ENCODE assay signal across 26 cellular contexts in the genomic region with DNA sequence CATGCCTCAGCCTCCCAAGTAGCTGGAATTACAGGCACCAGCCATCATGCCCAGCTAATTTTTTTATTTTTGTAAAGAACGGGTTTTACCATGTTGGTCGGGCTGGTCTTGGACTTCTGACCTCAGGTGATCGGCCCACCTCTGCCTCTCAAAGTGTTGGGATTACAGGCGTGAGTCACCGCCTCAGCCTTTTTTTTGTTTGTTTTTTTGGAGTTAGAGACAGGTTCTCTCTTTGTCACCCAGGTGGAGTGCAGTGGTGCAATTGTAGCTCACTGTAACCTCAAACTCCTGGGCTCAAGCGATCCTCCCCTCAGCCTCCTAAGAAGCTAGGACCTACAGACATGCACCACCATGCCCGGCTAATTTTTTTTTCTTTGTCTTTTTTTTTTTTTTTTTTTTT. TPM values are rescaled to one million over a fixed set of nuclear protein-coding genes. Genes with fewer than 3 reads are reported as not detected.
DNase-seq lines count a peak whose midpoint lies in the region; ATAC-seq and TF ChIP-seq lines count a peak whose summit lies in the region.
"Had no signal": no experiment of that assay in that cellular context is flagged by ENCODE, and none has a peak within 500 bp of the region (broad histone marks: within the 10 kb centered on the region; RNA-seq: fewer than 3 reads in every experiment).

No MANE protein-coding gene starts in this region.

- no peak for TF ChIP-seq CTCF in Calu3 (IDR thresholded peaks at IDR 0.05; ENCODE audit: unreplicated experiment)
- no peak for TF ChIP-seq CTCF in HEK293 (tag by site-specific recombination; IDR thresholded peaks at IDR 0.05)
- no peak for TF ChIP-seq CTCF in mammary epithelial cell (conservative IDR thresholded peaks at IDR 0.05 in 1 of 2, IDR thresholded peaks at IDR 0.05 in 1 of 2; ENCODE audit: extremely low read depth in 1 of 2, insufficient read depth in 1 of 2, low read depth in 1 of 2, low read length in 2 of 2)
- no peak for TF ChIP-seq CTCF in hepatocyte (IDR thresholded peaks at IDR 0.05; ENCODE audit: poor library complexity)
- no peak for TF ChIP-seq CTCF in osteoblast (IDR thresholded peaks at IDR 0.05; ENCODE audit: extremely low read depth, low read depth, low read length)
- no peak for TF ChIP-seq CTCF in HFFc6 (IDR thresholded peaks at IDR 0.05)

- ATAC-seq in HG03108 (IDR thresholded peaks at IDR 0.05; ENCODE audit: unreplicated experiment), result no peak
- ATAC-seq: CD8-positive, alpha-beta T cell; GM12878; Right ventricle myocardium inferior had no signal

- no peaks in the 10 kb centered on the region for H3K4me1 Mint-ChIP-seq in Calu3 (ENCODE audit: low read depth, unreplicated experiment)
- no peaks in the 10 kb centered on the region for H3K4me1 Mint-ChIP-seq in HFFc6 (ENCODE audit: low read depth)

- H3K9me3 Mint-ChIP-seq in Calu3 (ENCODE audit: low read depth, unreplicated experiment), result no peaks in the 10 kb centered on the region
- no peaks in the 10 kb centered on the region for H3K9me3 Mint-ChIP-seq in HFFc6
- H3K9me3 Mint-ChIP-seq: CD8-positive, alpha-beta T cell; H9; T-helper 1 cell treated with Interleukin-12 subunit alpha and Interleukin-12 subunit beta and Interleukin-4 antibody, amounts not matched to agents 30 μg/mL and 1 μg/mL, for 36 hours had no signal

- H3K36me3 Mint-ChIP-seq in Calu3 (ENCODE audit: insufficient read depth, unreplicated experiment) (no peaks in the 10 kb centered on the region), HFFc6 (ENCODE audit: low read depth) (no peaks in the 10 kb centered on the region)
- H3K36me3 Mint-ChIP-seq: CD8-positive, alpha-beta T cell had no signal

- no peaks in the 10 kb centered on the region for H3K9me2 ChIP-seq in hepatocyte (replicated peaks; ENCODE audit: insufficient read depth)

- intact Hi-C loops in Calu3 (cut with micrococcal nuclease; ENCODE audit: unreplicated experiment), result no loop called here
- intact Hi-C loops in mammary epithelial cell (cut with micrococcal nuclease), result no loop called here

- H3K4me2 ChIP-seq in mammary epithelial cell (ENCODE audit: insufficient read depth, low read depth, low read length) (no peak overlapping the region), hepatocyte (peak overlapping the region; percentile 43), osteoblast (ENCODE audit: insufficient read depth, low read length) (no peak overlapping the region)
- H3K4me2 ChIP-seq: BLaER1 had no signal

- H3K27ac ChIP-seq in HEK293 (ENCODE audit: extremely low read depth, low read depth, low read length) (no peak overlapping the region), mammary epithelial cell (ENCODE audit: insufficient read depth, low read depth, low read length) (no peak overlapping the region), hepatocyte (no peak overlapping the region), SJCRH30 (no peak overlapping the region), osteoblast (ENCODE audit: low read depth, low read length) (no peak overlapping the region)
- H3K27ac ChIP-seq: BLaER1 had no signal

- H4K20me1 ChIP-seq in mammary epithelial cell (ENCODE audit: insufficient read depth, low read length) (no peaks in the 10 kb centered on the region), hepatocyte (ENCODE audit: insufficient read depth, poor library complexity, severe bottlenecking) (no peaks in the 10 kb centered on the region), osteoblast (ENCODE audit: insufficient read depth, low read length) (no peaks in the 10 kb centered on the region)
- H4K20me1 ChIP-seq: BLaER1 had no signal

- BruUV-seq in Calu3 (replicated peaks; lab: Mats Ljungman, UMichigan), result no TSS peak
- BruUV-seq in mammary epithelial cell (replicated peaks; lab: Mats Ljungman, UMichigan), result no TSS peak

- in situ Hi-C loops in mammary epithelial cell (cut with MboI; ENCODE audit: low sequenced_read_pairs in 2 of 2), result no loop called here

- H3K4me3 Mint-ChIP-seq in Calu3 (ENCODE audit: low read depth, unreplicated experiment), result no peak overlapping the region
- H3K4me3 Mint-ChIP-seq in HFFc6, result no peak overlapping the region
- H3K4me3 Mint-ChIP-seq: CD8-positive, alpha-beta T cell; H9; T-helper 1 cell treated with Interleukin-12 subunit alpha and Interleukin-12 subunit beta and Interleukin-4 antibody, amounts not matched to agents 30 μg/mL and 1 μg/mL, for 36 hours had no signal

- dilution Hi-C loops in mammary epithelial cell (cut with HindIII; ENCODE audit: low sequenced_read_pairs), result loop anchor here (5.0 kb wide), 1 partner anchor 66 kb away; no protein-coding TSS in a partner anchor

- H3K9me3 ChIP-seq in HEK293 (ENCODE audit: control insufficient read depth, insufficient read depth, low read depth, low read length) (no peaks in the 10 kb centered on the region), mammary epithelial cell (replicated peaks; ENCODE audit: insufficient read depth, low read length) (no peaks in the 10 kb centered on the region), hepatocyte (ENCODE audit: low read depth) (no peaks in the 10 kb centered on the region), SJCRH30 (replicated peaks) (no peaks in the 10 kb centered on the region), osteoblast (ENCODE audit: low read depth, low read length) (no peaks in the 10 kb centered on the region)
- H3K9me3 ChIP-seq: BLaER1 had no signal

- H3K4me3 ChIP-seq in HEK293 (ENCODE audit: low read depth, low read length), result no peak overlapping the region
- no peak overlapping the region for H3K4me3 ChIP-seq in mammary epithelial cell (replicated peaks in 1 of 3; ENCODE audit: insufficient read depth in 1 of 3, low read depth in 2 of 3, low read length in 3 of 3)
- no peak overlapping the region for H3K4me3 ChIP-seq in hepatocyte
- no peak overlapping the region for H3K4me3 ChIP-seq in SJCRH30
- H3K4me3 ChIP-seq in osteoblast (ENCODE audit: insufficient read depth, low read length), result no peak overlapping the region
- H3K4me3 ChIP-seq: BLaER1, GM12878 had no signal

- CTCF ChIA-PET in Calu3 (lab: Charles Lee), result interaction anchor here (0.7 to 1.3 kb wide), 3 partner anchors 20 to 189 kb away, joined by 4 to 8 read pairs (median 5); no protein-coding TSS in a partner anchor
- CTCF ChIA-PET in HEK293 (lab: Yijun Ruan, JAX), result interaction anchor here (0.7 kb wide), 1 partner anchor 21 kb away, joined by 3 read pairs; no protein-coding TSS in a partner anchor
- CTCF ChIA-PET in mammary epithelial cell (lab: Charles Lee; ENCODE audit: low non-redundant PET), result no interaction called here

- H3K9ac ChIP-seq in mammary epithelial cell (ENCODE audit: insufficient read depth, low read length), result no peak overlapping the region
- H3K9ac ChIP-seq: BLaER1 had no signal

- H3K27ac Mint-ChIP-seq in Calu3 (ENCODE audit: unreplicated experiment) (no peak overlapping the region), HFFc6 (no peak overlapping the region)
- H3K27ac Mint-ChIP-seq: CD8-positive, alpha-beta T cell; T-helper 1 cell treated with Interleukin-12 subunit alpha and Interleukin-12 subunit beta and Interleukin-4 antibody, amounts not matched to agents 30 μg/mL and 1 μg/mL, for 36 hours had no signal

- DNase-seq in Calu3 (peak; percentile 62), mammary epithelial cell (peak; percentile 39), hepatocyte (ENCODE audit: low spot score) (peak; percentile 54), SJCRH30 (no peak), osteoblast (ENCODE audit: insufficient read length, low spot score, missing footprints) (no peak), HFFc6 (no peak)
- DNase-seq: ACHN; CD8-positive, alpha-beta T cell; DMS79 treated with DMSO at 0.1 percent for 48 hours; H9; Kasumi-1; NCI-H1092; NCI-H1436; NCI-H187 treated with DMSO at 0.1 percent for 48 hours; NCI-H2107; NCI-H2227 treated with DMSO at 0.1 percent for 48 hours; NCI-H510A; NCI-H774; NK-92 treated with Interleukin-12 subunit alpha and Interleukin-12 subunit beta, amount 100 ng/mL, for 24 hours had no signal

- H3K27me3 ChIP-seq in mammary epithelial cell (ENCODE audit: insufficient read depth, low read length), result no peaks in the 10 kb centered on the region
- no peaks in the 10 kb centered on the region for H3K27me3 ChIP-seq in hepatocyte
- no peaks in the 10 kb centered on the region; the same call in 1 of the 2 replicates for H3K27me3 ChIP-seq in SJCRH30
- no peaks in the 10 kb centered on the region for H3K27me3 ChIP-seq in osteoblast (ENCODE audit: insufficient read depth, low read length)
- H3K27me3 ChIP-seq: BLaER1 had no signal

- no peaks in the 10 kb centered on the region for H3K27me3 Mint-ChIP-seq in Calu3 (ENCODE audit: unreplicated experiment)
- H3K27me3 Mint-ChIP-seq in HFFc6 (ENCODE audit: insufficient read depth), result peaks cover 6% of the 10 kb centered on the region

- no peaks in the 10 kb centered on the region for H3K36me3 ChIP-seq in HEK293 (ENCODE audit: control insufficient read depth in 2 of 2, insufficient read depth in 1 of 2, low read length in 2 of 2)
- no peaks in the 10 kb centered on the region for H3K36me3 ChIP-seq in mammary epithelial cell (ENCODE audit: insufficient read depth, low read length)
- H3K36me3 ChIP-seq in hepatocyte (replicated peaks; ENCODE audit: insufficient read depth, low read depth), result no peaks in the 10 kb centered on the region
- no peaks in the 10 kb centered on the region for H3K36me3 ChIP-seq in SJCRH30
- H3K36me3 ChIP-seq in osteoblast (ENCODE audit: insufficient read depth, low read length), result no peaks in the 10 kb centered on the region
- H3K36me3 ChIP-seq: BLaER1 had no signal

- POLR2A ChIA-PET in HEK293 (lab: Yijun Ruan, JAX), result interaction anchor here (0.6 kb wide), 3 partner anchors 17 to 1080 kb away, joined by 3 to 4 read pairs (median 3); no protein-coding TSS in a partner anchor

- H3K79me2 ChIP-seq in mammary epithelial cell (ENCODE audit: insufficient read depth, low read length) (no peaks in the 10 kb centered on the region), hepatocyte (no peaks in the 10 kb centered on the region), osteoblast (ENCODE audit: insufficient read depth, low read length) (no peaks in the 10 kb centered on the region)

- WGBS in mammary epithelial cell (ENCODE audit: low coverage, missing lambda C conversion rate), result 68% methylated on average over 6 of the region's 7 CpGs
- 43% methylated on average over 7 of the region's 7 CpGs for WGBS in hepatocyte (ENCODE audit: low lambda C conversion rate, missing lambda C conversion rate)

- H3K4me1 ChIP-seq in HEK293 (ENCODE audit: control insufficient read depth, insufficient read depth, low read length), result no peaks in the 10 kb centered on the region
- no peaks in the 10 kb centered on the region for H3K4me1 ChIP-seq in mammary epithelial cell (ENCODE audit: insufficient read depth, low read length)
- no peaks in the 10 kb centered on the region for H3K4me1 ChIP-seq in hepatocyte (ENCODE audit: insufficient read depth)
- peaks cover 11% of the 10 kb centered on the region; the same call in 1 of the 2 replicates for H3K4me1 ChIP-seq in SJCRH30
- peaks cover 7% of the 10 kb centered on the region for H3K4me1 ChIP-seq in osteoblast (ENCODE audit: insufficient read depth, low read length)
- H3K4me1 ChIP-seq: BLaER1 had no signal

- H2AFZ ChIP-seq in mammary epithelial cell (ENCODE audit: low read depth, low read length), result no peak overlapping the region
- H2AFZ ChIP-seq in hepatocyte, result no peak overlapping the region
- H2AFZ ChIP-seq in osteoblast (ENCODE audit: low read length), result no peak overlapping the region

RNA-seq across cellular contexts. Expression of a gene that starts 15.6 kb away (rescaled TPM):
- 32.6 and 44.7 TPM in 2 replicates for total RNA-seq in Calu3 (2022)
- 10 to 100 TPM; 15.1 to 44.7 TPM for total RNA-seq in mammary epithelial cell
- polyA plus RNA-seq in mammary epithelial cell, result 7.3 TPM
- 50.0 TPM for polyA minus RNA-seq in mammary epithelial cell
- total RNA-seq in hepatocyte, result 17.2 and 25.2 TPM in 2 replicates
- polyA plus RNA-seq in hepatocyte, result 30.0 and 34.8 TPM in 2 replicates
- total RNA-seq in SJCRH30 (2014; rRNA removed; shearing (Covaris generic)), result 43.7 and 48.2 TPM in 2 replicates
- total RNA-seq in osteoblast, result 49.8 and 51.8 TPM in 2 replicates
- total RNA-seq in HFFc6 (2021; fragmentation: NEBNext Ultra II Directional; extraction: Animal tissue kit (Norgen Biotek cat#: 25700)), result 10 to 100 TPM in 4 of 6 experiments, 1 to 10 TPM in 2; 3.4 to 18.0 (median 13.1) TPM
- total RNA-seq: CD8-positive, alpha-beta T cell had no signal

RNA-seq across cellular contexts. Expression of a gene that starts 15.9 kb away (rescaled TPM):
- total RNA-seq in Calu3 (2022) (0.86 and 1.0 TPM in 2 replicates), mammary epithelial cell (under 1 TPM; 0.17 to 0.47 TPM), hepatocyte (0.36 and 1.6 TPM in 2 replicates), osteoblast (0.29 TPM in 1 of 2 replicates, not detected in the other)
- polyA plus RNA-seq in mammary epithelial cell (0.06 TPM), hepatocyte (3.5 and 3.6 TPM in 2 replicates)
- not detected for polyA minus RNA-seq in mammary epithelial cell
- total RNA-seq in SJCRH30 (2014; rRNA removed; shearing (Covaris generic)), result 0.18 TPM in 1 of 2 replicates, not detected in the other
- total RNA-seq in HFFc6 (2021; fragmentation: NEBNext Ultra II Directional; extraction: Animal tissue kit (Norgen Biotek cat#: 25700)), result under 1 TPM in 3 of 6 experiments, not detected in 3; 0.13 to 0.37 (median 0.14) TPM
- total RNA-seq: GM12878, SK-MEL-5 had no signal

Comparison
In these comparisons a context has a peak if more than half of its experiments do, and no peak if none do; other contexts are left out.
1. DNase-seq: peak in Calu3 (single experiment), mammary epithelial cell (single experiment) and hepatocyte (single experiment); none in SJCRH30 (0 of 2), osteoblast (single experiment) and HFFc6 (single experiment).